Comparison of ENCODE assay signal across 14 cellular contexts in the genomic region with DNA sequence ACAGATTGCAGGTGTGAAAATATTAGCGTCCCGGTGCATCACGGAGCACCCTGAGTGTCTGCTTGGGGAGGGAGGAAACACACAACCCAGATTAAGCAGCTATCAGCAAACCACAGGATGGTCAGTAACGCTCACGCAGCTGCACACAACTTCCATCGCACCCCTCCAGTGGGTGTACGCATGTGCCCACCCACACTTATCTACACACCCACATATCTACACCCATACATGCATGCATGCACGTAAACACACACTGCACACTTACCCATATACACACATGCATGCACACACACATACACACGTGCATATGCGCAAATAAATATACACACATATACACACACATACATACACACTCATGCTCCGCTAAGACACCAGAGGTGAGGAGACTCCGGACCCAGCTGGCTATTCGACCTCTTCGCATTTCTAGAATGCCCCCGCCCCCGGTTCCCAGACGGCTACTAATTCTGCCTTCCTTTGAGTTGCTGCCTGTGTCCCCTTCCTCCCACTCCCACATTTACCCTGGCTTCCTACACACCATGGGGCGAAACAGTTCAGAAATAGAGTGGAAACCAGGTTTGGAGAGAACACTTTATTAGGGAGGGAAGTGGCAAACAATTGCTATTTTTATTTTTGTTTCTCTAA. TPM values are rescaled to one million over a fixed set of nuclear protein-coding genes. Genes with fewer than 3 reads are reported as not detected.
DNase-seq lines count a peak whose midpoint lies in the region; ATAC-seq and TF ChIP-seq lines count a peak whose summit lies in the region.
"Had no signal": no experiment of that assay in that cellular context is flagged by ENCODE, and none has a peak within 500 bp of the region (broad histone marks: within the 10 kb centered on the region; RNA-seq: fewer than 3 reads in every experiment).

No MANE protein-coding gene starts in this region.

- no TSS peak for BruUV-seq in OCI-LY7 (replicated peaks; lab: Mats Ljungman, UMichigan)

- H3K36me3 ChIP-seq in CD4-positive, CD25-positive, alpha-beta regulatory T cell (ENCODE audit: control insufficient read depth, insufficient read depth, low read length), result peaks cover 10% of the 10 kb centered on the region
- H3K36me3 ChIP-seq in OCI-LY7 (ENCODE audit: insufficient read depth, low read length), result peaks cover 62% of the 10 kb centered on the region
- peaks cover 3% of the 10 kb centered on the region; the same call in 1 of the 2 replicates for H3K36me3 ChIP-seq in MG63
- no peaks in the 10 kb centered on the region for H3K36me3 ChIP-seq in mucosa of descending colon (ENCODE audit: low read depth)
- H3K36me3 ChIP-seq: esophagus muscularis mucosa, thoracic aorta had no signal

- H3K27ac Mint-ChIP-seq in CD4-positive, CD25-positive, alpha-beta regulatory T cell, result peak overlapping the region; percentile 94 to 99 (median 97)

- H3K4me2 ChIP-seq in OCI-LY7 (ENCODE audit: low read length), result peak overlapping the region; percentile 98
- H3K4me2 ChIP-seq: SK-N-SH had no signal

- H3K27ac ChIP-seq in CD4-positive, CD25-positive, alpha-beta regulatory T cell (ENCODE audit: insufficient read depth, low read length, poor library complexity, severe bottlenecking), result peak overlapping the region; percentile 73
- H3K27ac ChIP-seq in OCI-LY7 (ENCODE audit: low read depth, low read length, poor library complexity, severe bottlenecking) (peak overlapping the region; percentile 99), layer of hippocampus (ENCODE audit: low read depth, low read length) (peak overlapping the region; percentile 75)
- H3K27ac ChIP-seq: HL-60, thoracic aorta had no signal

- H3K9me3 ChIP-seq in CD4-positive, CD25-positive, alpha-beta regulatory T cell (ENCODE audit: control insufficient read depth in 2 of 2, low read length in 2 of 2), result no peaks in the 10 kb centered on the region
- peaks cover 11% of the 10 kb centered on the region for H3K9me3 ChIP-seq in OCI-LY7 (ENCODE audit: low read length)
- H3K9me3 ChIP-seq in MG63, result no peaks in the 10 kb centered on the region; the same call in 1 of the 2 replicates
- H3K9me3 ChIP-seq in mucosa of descending colon, result peaks cover 3% of the 10 kb centered on the region
- H3K9me3 ChIP-seq: esophagus muscularis mucosa, SK-N-SH, thoracic aorta had no signal

- intact Hi-C loops in OCI-LY7 (cut with micrococcal nuclease; ENCODE audit: unreplicated experiment), result loop anchor here (1.0 to 2.0 kb wide), 5 partner anchors 20 to 58 kb away; partner anchors contain the start of gene ITPKB
- intact Hi-C loops in mucosa of descending colon (cut with DNase I, micrococcal nuclease), result no loop called here

- no peak for DNase-seq in CD4-positive, CD25-positive, alpha-beta regulatory T cell
- DNase-seq in OCI-LY7 (ENCODE audit: low spot score) (peak; percentile 88), MG63 (no peak), mucosa of descending colon (no peak), kidney tubule cell (ENCODE audit: low spot score) (no peak)
- DNase-seq: left cardiac atrium, NCI-H2081 treated with DMSO at 0.1 percent for 48 hours, SK-N-SH had no signal

- peaks cover 33% of the 10 kb centered on the region for H3K36me3 Mint-ChIP-seq in CD4-positive, CD25-positive, alpha-beta regulatory T cell

- H3K79me2 ChIP-seq in OCI-LY7 (ENCODE audit: insufficient read depth, low read depth, low read length), result peaks cover 84% of the 10 kb centered on the region

- TF ChIP-seq CTCF in OCI-LY7 (conservative IDR thresholded peaks at IDR 0.05; ENCODE audit: low read length) (no peak), mucosa of descending colon (IDR thresholded peaks at IDR 0.05) (no peak)

- H3K4me1 Mint-ChIP-seq in CD4-positive, CD25-positive, alpha-beta regulatory T cell, result peaks cover 58 to 99% (median 80%) of the 10 kb centered on the region in 4 donors

- peaks cover 0 to 5% (median 0%) of the 10 kb centered on the region in 7 donors for H3K9me3 Mint-ChIP-seq in CD4-positive, CD25-positive, alpha-beta regulatory T cell

- peak overlapping the region; percentile 76 for H3K4me3 ChIP-seq in CD4-positive, CD25-positive, alpha-beta regulatory T cell (ENCODE audit: low read depth, low read length)
- H3K4me3 ChIP-seq in OCI-LY7 (ENCODE audit: low read depth, low read length, poor library complexity, severe bottlenecking), result peak overlapping the region; percentile 62
- no peak overlapping the region for H3K4me3 ChIP-seq in MG63
- H3K4me3 ChIP-seq in mucosa of descending colon, result no peak overlapping the region
- H3K4me3 ChIP-seq: esophagus muscularis mucosa, thoracic aorta had no signal

- no peaks in the 10 kb centered on the region for H3K9me2 ChIP-seq in OCI-LY7 (ENCODE audit: insufficient read depth, low read length)
- H3K9me2 ChIP-seq: SK-N-SH had no signal

- H3K27me3 ChIP-seq in CD4-positive, CD25-positive, alpha-beta regulatory T cell (ENCODE audit: control insufficient read depth, insufficient read depth, low read length), result no peaks in the 10 kb centered on the region
- no peaks in the 10 kb centered on the region for H3K27me3 ChIP-seq in layer of hippocampus (ENCODE audit: control insufficient read depth, insufficient read depth, low read length)
- no peaks in the 10 kb centered on the region for H3K27me3 ChIP-seq in MG63
- H3K27me3 ChIP-seq: esophagus muscularis mucosa had no signal

- H3K27me3 Mint-ChIP-seq in CD4-positive, CD25-positive, alpha-beta regulatory T cell, result peaks cover 7% of the 10 kb centered on the region

- CTCF ChIA-PET in OCI-LY7 (lab: Charles Lee; ENCODE audit: unreplicated experiment), result interaction anchor here (1.0 to 1.2 kb wide), 3 partner anchors 19 to 51 kb away, joined by 3 to 5 read pairs (median 3); no protein-coding TSS in a partner anchor

- ATAC-seq in CD4-positive, CD25-positive, alpha-beta regulatory T cell (ENCODE audit: low read depth in 2 of 2), result no peak
- ATAC-seq in GM19395 (IDR thresholded peaks at IDR 0.05; ENCODE audit: unreplicated experiment) (peak; percentile 14), mucosa of descending colon (no peak), GM18858 (IDR thresholded peaks at IDR 0.05; ENCODE audit: unreplicated experiment) (no peak)

- H2AFZ ChIP-seq in OCI-LY7 (ENCODE audit: low read length), result no peak overlapping the region

- no peaks in the 10 kb centered on the region for H4K20me1 ChIP-seq in OCI-LY7 (ENCODE audit: insufficient read depth, low read length)

- peaks cover 88% of the 10 kb centered on the region for H3K4me1 ChIP-seq in CD4-positive, CD25-positive, alpha-beta regulatory T cell (ENCODE audit: control insufficient read depth, insufficient read depth, low read length, poor library complexity, severe bottlenecking)
- H3K4me1 ChIP-seq in OCI-LY7 (ENCODE audit: insufficient read depth, low read length, poor library complexity, severe bottlenecking) (peaks cover 100% of the 10 kb centered on the region), mucosa of descending colon (ENCODE audit: low read depth) (peaks cover 11% of the 10 kb centered on the region)

- peak overlapping the region; percentile 85 to 88 (median 86) for H3K4me3 Mint-ChIP-seq in CD4-positive, CD25-positive, alpha-beta regulatory T cell

- POLR2A ChIA-PET in OCI-LY7 (lab: Charles Lee), result interaction anchor here (1.0 to 2.2 kb wide), 16 partner anchors 9 to 276 kb away, joined by 3 to 10 read pairs (median 4); no protein-coding TSS in a partner anchor

RNA-seq across cellular contexts. Expression of gene ITPKB, which starts 26.2 kb away (rescaled TPM):
- total RNA-seq in CD4-positive, CD25-positive, alpha-beta regulatory T cell, result 216 TPM
- polyA plus RNA-seq in CD4-positive, CD25-positive, alpha-beta regulatory T cell, result 10 to 100 TPM; 38.5 to 60.2 (median 44.8) TPM
- total RNA-seq in OCI-LY7 (2014; rRNA removed; shearing (Covaris generic)), result 17.8 and 20.5 TPM in 2 replicates
- total RNA-seq in OCI-LY7 (2022) (33.3 and 33.4 TPM in 2 replicates), mucosa of descending colon (10 to 100 TPM in 2 of 3 donors, 1 to 10 TPM in 1; 9.5 to 90.3 (median 11.7) TPM)
- 14.7 and 19.0 TPM in 2 replicates for total RNA-seq in MG63 (2014; rRNA removed; shearing (Covaris generic); ENCODE audit: low replicate concordance)

Comparison
In these comparisons a context has a peak if more than half of its experiments do, and no peak if none do; other contexts are left out.
1. H3K4me3 ChIP-seq: peak in CD4-positive, CD25-positive, alpha-beta regulatory T cell (single experiment) and OCI-LY7 (single experiment); none in MG63 (single experiment) and mucosa of descending colon (single experiment).
2. Peak in every context shown above with its lines, with median percentiles within 50 percentile points of each other: H3K27ac ChIP-seq.